In the genomic region with DNA sequence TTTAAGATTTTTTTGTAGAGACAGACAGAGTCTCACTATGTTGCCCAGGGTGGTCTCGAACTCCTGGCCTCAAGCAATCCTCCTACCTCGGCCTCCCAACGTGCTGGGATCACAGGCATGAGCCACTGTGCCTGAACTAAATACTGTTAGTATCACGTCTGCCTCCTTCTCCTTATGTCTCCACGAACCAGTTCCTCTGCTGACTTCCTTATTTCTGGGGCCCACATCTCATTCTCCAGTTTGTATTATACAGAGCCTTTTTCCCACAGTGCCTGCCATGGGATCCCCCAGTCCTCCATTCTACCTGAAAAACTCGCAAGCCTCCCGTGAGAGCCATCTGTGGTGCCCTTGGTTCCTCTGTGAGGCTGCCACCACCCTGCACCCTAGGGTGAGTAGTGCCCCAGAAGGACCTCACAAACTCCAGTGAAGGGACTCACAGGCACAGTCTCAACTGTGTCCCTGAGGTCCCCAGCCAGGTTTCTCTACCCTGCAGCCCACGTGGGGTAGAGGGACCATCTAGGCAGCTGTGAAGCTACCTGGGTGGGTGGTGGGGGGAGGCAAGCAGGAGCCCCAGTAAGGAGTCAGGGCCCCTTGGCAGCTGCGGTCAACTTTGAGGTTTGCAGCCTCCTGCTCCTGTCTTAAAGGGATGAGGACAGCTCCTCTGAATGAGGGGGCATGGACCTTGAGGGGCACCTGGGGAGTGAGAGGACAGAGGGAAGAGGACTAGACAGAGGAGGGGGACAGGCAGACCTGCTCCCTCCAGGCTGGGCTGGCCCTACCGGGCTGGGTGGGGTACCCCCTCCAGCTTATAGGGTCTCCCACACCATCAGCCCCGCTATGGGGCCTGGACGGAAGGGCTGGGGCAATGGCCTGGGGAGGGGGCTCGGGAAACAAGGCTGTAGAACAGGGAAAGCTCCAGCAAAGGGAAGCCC, we compare ENCODE assay signal across 8 cellular contexts. TPM values are rescaled to one million over a fixed set of nuclear protein-coding genes. Genes with fewer than 3 reads are reported as not detected.
DNase-seq lines count a peak whose midpoint lies in the region; ATAC-seq and TF ChIP-seq lines count a peak whose summit lies in the region.

No MANE protein-coding gene starts in this region.

- no peaks in the 10 kb centered on the region; a peak in 1 of 22 replicates for H3K9me3 ChIP-seq in BLaER1 treated with 17β-estradiol and CSF1 and Interleukin-3, amounts not matched to agents 10 nM and 100 nM (replicated peaks in 1 of 11)
- no peaks in the 10 kb centered on the region for H3K9me3 ChIP-seq in hepatocyte (ENCODE audit: low read depth)
- H3K9me3 ChIP-seq in smooth muscle cell (replicated peaks; ENCODE audit: low read depth): no peaks in the 10 kb centered on the region

- H3K9me2 ChIP-seq in hepatocyte (replicated peaks; ENCODE audit: insufficient read depth): no peaks in the 10 kb centered on the region

- peaks cover 52% of the 10 kb centered on the region for H3K4me1 Mint-ChIP-seq in activated T-cell treated with anti-CD3 and anti-CD28 coated beads, Interleukin-2, amount 50 U/mL, for 72 hours (ENCODE audit: low read depth)

- H2AFZ ChIP-seq in hepatocyte (peak overlapping the region; percentile 94), smooth muscle cell (ENCODE audit: low read depth) (peak overlapping the region; percentile 82)

- no peaks in the 10 kb centered on the region for H3K27me3 Mint-ChIP-seq in activated T-cell treated with anti-CD3 and anti-CD28 coated beads, Interleukin-2, amount 50 U/mL, for 72 hours (ENCODE audit: low read depth)

- no peaks in the 10 kb centered on the region for H3K36me3 Mint-ChIP-seq in activated T-cell treated with anti-CD3 and anti-CD28 coated beads, Interleukin-2, amount 50 U/mL, for 72 hours (ENCODE audit: insufficient read depth in 2 of 2)

- H3K27ac ChIP-seq in BLaER1 treated with 17β-estradiol and CSF1 and Interleukin-3, amounts not matched to agents 10 nM and 100 nM: no peak overlapping the region
- H3K27ac ChIP-seq in hepatocyte (no peak overlapping the region), smooth muscle cell (ENCODE audit: low read depth) (no peak overlapping the region)

- H3K9ac ChIP-seq in BLaER1 treated with 17β-estradiol and CSF1 and Interleukin-3, amounts not matched to agents 10 nM and 100 nM: peak overlapping the region in 8 of 11 experiments; percentile 47 to 79 (median 66); a peak in 12 of 22 replicates
- peak overlapping the region; percentile 76 for H3K9ac ChIP-seq in smooth muscle cell (ENCODE audit: low read depth)

- peak overlapping the region; percentile 75 to 84 for H3K4me3 Mint-ChIP-seq in activated T-cell treated with anti-CD3 and anti-CD28 coated beads, Interleukin-2, amount 50 U/mL, for 72 hours

- peak overlapping the region; percentile 82 to 96 (median 89) for H3K4me2 ChIP-seq in BLaER1 treated with 17β-estradiol and CSF1 and Interleukin-3, amounts not matched to agents 10 nM and 100 nM
- H3K4me2 ChIP-seq in hepatocyte (peak overlapping the region; percentile 95), smooth muscle cell (peak overlapping the region; percentile 99)

- peak overlapping the region; percentile 42 for H3K27ac Mint-ChIP-seq in activated T-cell treated with anti-CD3 and anti-CD28 coated beads, Interleukin-2, amount 50 U/mL, for 72 hours

- peak overlapping the region; percentile 57 to 72 (median 61); a peak in 17 of 20 replicates for H3K4me3 ChIP-seq in BLaER1 treated with 17β-estradiol and CSF1 and Interleukin-3, amounts not matched to agents 10 nM and 100 nM
- H3K4me3 ChIP-seq in hepatocyte (peak overlapping the region; percentile 95), smooth muscle cell (peak overlapping the region; percentile 62)

- H3K9me3 Mint-ChIP-seq in activated T-cell treated with anti-CD3 and anti-CD28 coated beads, Interleukin-2, amount 50 U/mL, for 72 hours: no peaks in the 10 kb centered on the region

- H3K79me2 ChIP-seq in hepatocyte: peaks cover 44% of the 10 kb centered on the region
- H3K79me2 ChIP-seq in smooth muscle cell (ENCODE audit: low read depth): no peaks in the 10 kb centered on the region

- 58% methylated on average over 13 of the region's 13 CpGs for WGBS in hepatocyte (ENCODE audit: low lambda C conversion rate, missing lambda C conversion rate)
- 66% methylated on average over 13 of the region's 13 CpGs for WGBS in smooth muscle cell (ENCODE audit: low lambda C conversion rate)

- peak; percentile 26 to 32 for DNase-seq in activated T-cell treated with anti-CD3 and anti-CD28 coated beads, Interleukin-2, amount 50 U/mL, for 72 hours
- no peak for DNase-seq in hepatocyte (ENCODE audit: low spot score)
- DNase-seq in smooth muscle cell (lab: John Stamatoyannopoulos, UW; ENCODE audit: unreplicated experiment): no peak
- DNase-seq in activated CD4-positive, CD25-positive, alpha-beta regulatory T cell (lab: John Stamatoyannopoulos, UW): no peak

- peaks cover 15% of the 10 kb centered on the region for H3F3A ChIP-seq in smooth muscle cell (ENCODE audit: low read depth)

- peaks cover 0 to 9% (median 0%) of the 10 kb centered on the region in 11 experiments; a peak in 4 of 22 replicates for H3K36me3 ChIP-seq in BLaER1 treated with 17β-estradiol and CSF1 and Interleukin-3, amounts not matched to agents 10 nM and 100 nM
- H3K36me3 ChIP-seq in hepatocyte (replicated peaks; ENCODE audit: insufficient read depth, low read depth) (no peaks in the 10 kb centered on the region), smooth muscle cell (ENCODE audit: low read depth) (no peaks in the 10 kb centered on the region)

- TF ChIP-seq CTCF in hepatocyte (IDR thresholded peaks at IDR 0.05; ENCODE audit: poor library complexity) (no peak), smooth muscle cell (IDR thresholded peaks at IDR 0.05; ENCODE audit: borderline replicate concordance, insufficient read depth, poor library complexity, severe bottlenecking) (no peak)

- peaks cover 27 to 38% (median 36%) of the 10 kb centered on the region in 11 experiments for H3K27me3 ChIP-seq in BLaER1 treated with 17β-estradiol and CSF1 and Interleukin-3, amounts not matched to agents 10 nM and 100 nM
- H3K27me3 ChIP-seq in hepatocyte (no peaks in the 10 kb centered on the region), smooth muscle cell (ENCODE audit: low read depth) (no peaks in the 10 kb centered on the region)

- H3K4me1 ChIP-seq in BLaER1 treated with 17β-estradiol and CSF1 and Interleukin-3, amounts not matched to agents 10 nM and 100 nM: peaks cover 0 to 32% (median 20%) of the 10 kb centered on the region in 10 experiments; a peak in 17 of 20 replicates
- H3K4me1 ChIP-seq in hepatocyte (ENCODE audit: insufficient read depth) (peaks cover 8% of the 10 kb centered on the region), smooth muscle cell (ENCODE audit: low read depth) (peaks cover 4% of the 10 kb centered on the region)

- ATAC-seq in HG03064 (IDR thresholded peaks at IDR 0.05; ENCODE audit: low read depth, unreplicated experiment): peak; percentile 40
- ATAC-seq in activated T-cell treated with anti-CD3 and anti-CD28 coated beads, Interleukin-2, amount 50 U/mL, for 72 hours (replicated peaks in 1 of 2): peak; percentile 26 to 30
- no peak for ATAC-seq in GM18870 (IDR thresholded peaks at IDR 0.05; ENCODE audit: unreplicated experiment)
- ATAC-seq in GM19463 (IDR thresholded peaks at IDR 0.05; ENCODE audit: unreplicated experiment): no peak

- H4K20me1 ChIP-seq in BLaER1 treated with 17β-estradiol and CSF1 and Interleukin-3, amounts not matched to agents 10 nM and 100 nM: peaks cover 11 to 46% (median 34%) of the 10 kb centered on the region in 11 experiments; a peak in 20 of 22 replicates
- no peaks in the 10 kb centered on the region for H4K20me1 ChIP-seq in hepatocyte (ENCODE audit: insufficient read depth, poor library complexity, severe bottlenecking)
- no peaks in the 10 kb centered on the region for H4K20me1 ChIP-seq in smooth muscle cell (ENCODE audit: low read depth)

RNA-seq across cellular contexts. Expression of gene PSTPIP2, which starts 1.1 kb away (rescaled TPM):
- total RNA-seq in activated T-cell treated with anti-CD3 and anti-CD28 coated beads, Interleukin-2, amount 50 U/mL, for 72 hours: 10 to 100 TPM; 26.6 to 30.1 TPM
- 21.2 and 24.5 TPM in 2 replicates for total RNA-seq in hepatocyte
- 10.0 and 11.9 TPM in 2 replicates for polyA plus RNA-seq in hepatocyte
- 11.3 and 14.0 TPM in 2 replicates for total RNA-seq in smooth muscle cell
- polyA plus RNA-seq in smooth muscle cell: 6.5 and 9.1 TPM in 2 replicates

RNA-seq across cellular contexts. Expression of gene ATP5F1A, which starts 27.1 kb away (rescaled TPM):
- total RNA-seq in activated T-cell treated with anti-CD3 and anti-CD28 coated beads, Interleukin-2, amount 50 U/mL, for 72 hours: 100 to 1,000 TPM; 378 to 401 TPM
- total RNA-seq in hepatocyte (931 and 979 TPM in 2 replicates), smooth muscle cell (432 and 586 TPM in 2 replicates)
- polyA plus RNA-seq in hepatocyte (533 and 609 TPM in 2 replicates), smooth muscle cell (357 and 406 TPM in 2 replicates)

RNA-seq across cellular contexts. Expression of gene HAUS1, which starts 33.2 kb away (rescaled TPM):
- total RNA-seq in activated T-cell treated with anti-CD3 and anti-CD28 coated beads, Interleukin-2, amount 50 U/mL, for 72 hours: 10 to 100 TPM; 42.0 to 43.4 TPM
- total RNA-seq in hepatocyte: 48.8 and 51.8 TPM in 2 replicates
- 31.8 and 36.5 TPM in 2 replicates for polyA plus RNA-seq in hepatocyte
- 34.7 and 44.2 TPM in 2 replicates for total RNA-seq in smooth muscle cell
- polyA plus RNA-seq in smooth muscle cell: 29.5 and 50.6 TPM in 2 replicates

Comparison
In these comparisons a context has a peak if more than half of its experiments do, and no peak if none do; other contexts are left out.
1. ATAC-seq: peak in HG03064 (single experiment) and activated T-cell treated with anti-CD3 and anti-CD28 coated beads, Interleukin-2, amount 50 U/mL, for 72 hours (2 of 2); none in GM18870 (single experiment) and GM19463 (single experiment).
2. DNase-seq: peak in activated T-cell treated with anti-CD3 and anti-CD28 coated beads, Interleukin-2, amount 50 U/mL, for 72 hours (2 of 2); none in hepatocyte (single experiment), smooth muscle cell (single experiment) and activated CD4-positive, CD25-positive, alpha-beta regulatory T cell (0 of 4).
3. Peak in every context shown above with its lines, with median percentiles within 50 percentile points of each other: H3K4me2 ChIP-seq and H3K4me3 ChIP-seq.